In genomic region chr6:159978291-159979135, GRCh38 we compare ENCODE assay signal across 8 cellular contexts. TPM values are rescaled to one million over a fixed set of nuclear protein-coding genes. Genes with fewer than 3 reads are reported as not detected.
DNase-seq lines count a peak whose midpoint lies in the region; ATAC-seq and TF ChIP-seq lines count a peak whose summit lies in the region.

No MANE protein-coding gene starts in this region.

- H3K9me3 ChIP-seq in left lung: no peaks in the 10 kb centered on the region
- H3K9me3 ChIP-seq in tibial artery: no peaks in the 10 kb centered on the region

- ATAC-seq in GM19035 (IDR thresholded peaks at IDR 0.05; ENCODE audit: unreplicated experiment): peak; percentile 28
- ATAC-seq in HG03342 (IDR thresholded peaks at IDR 0.05; ENCODE audit: unreplicated experiment): peak; percentile 18
- peak; percentile 21 for ATAC-seq in activated CD8-positive, alpha-beta T cell treated with anti-CD3 and anti-CD28 coated beads, Interleukin-2, amount 10 ng/mL, durations not matched to agents 7 days and 5 days
- ATAC-seq in left lung: peak; percentile 48

- DNase-seq in COR-L47 (lab: John Stamatoyannopoulos, UW): peak; percentile 18
- DNase-seq in activated CD8-positive, alpha-beta T cell treated with anti-CD3 and anti-CD28 coated beads, Interleukin-2, amount 10 ng/mL, durations not matched to agents 7 days and 5 days: peak; percentile 46
- DNase-seq in left lung: no peak
- no peak for DNase-seq in NCI-H1694 treated with DMSO at 0.1 percent for 48 hours (lab: John Stamatoyannopoulos, UW)
- DNase-seq in tibial artery: no peak
- no peak for DNase-seq in NCI-H2029 treated with DMSO at 0.1 percent for 48 hours (lab: John Stamatoyannopoulos, UW)

- H3K27me3 Mint-ChIP-seq in activated CD8-positive, alpha-beta T cell treated with anti-CD3 and anti-CD28 coated beads, Interleukin-2, amount 10 ng/mL, durations not matched to agents 7 days and 5 days (ENCODE audit: low read depth): no peaks in the 10 kb centered on the region

- H3K36me3 ChIP-seq in left lung: no peaks in the 10 kb centered on the region
- H3K36me3 ChIP-seq in tibial artery: no peaks in the 10 kb centered on the region

- peak overlapping the region; percentile 57 for H3K4me3 Mint-ChIP-seq in activated CD8-positive, alpha-beta T cell treated with anti-CD3 and anti-CD28 coated beads, Interleukin-2, amount 10 ng/mL, durations not matched to agents 7 days and 5 days

- CTCF ChIA-PET in activated CD8-positive, alpha-beta T cell treated with anti-CD3 and anti-CD28 coated beads, Interleukin-2, amount 10 ng/mL, durations not matched to agents 7 days and 5 days (lab: Charles Lee): interaction anchor here (1.3 to 1.9 kb wide), 4 partner anchors 8 to 38 kb away, joined by 3 to 6 read pairs (median 4); no protein-coding TSS in a partner anchor

- intact Hi-C loops in left lung (cut with DNase I): no loop called here
- intact Hi-C loops in tibial artery (cut with DNase I; ENCODE audit: low total_unique reads): no loop called here

- POLR2A ChIA-PET in activated CD8-positive, alpha-beta T cell treated with anti-CD3 and anti-CD28 coated beads, Interleukin-2, amount 10 ng/mL, durations not matched to agents 7 days and 5 days (lab: Charles Lee): interaction anchor here (1.1 to 7.7 kb wide), 5 partner anchors 8 to 252 kb away, joined by 3 to 69 read pairs (median 5); partner anchors contain the start of gene IGF2R

- TF ChIP-seq CTCF in left lung (IDR thresholded peaks at IDR 0.05): no peak
- TF ChIP-seq CTCF in tibial artery (IDR thresholded peaks at IDR 0.05): no peak

- no peak overlapping the region for H3K4me3 ChIP-seq in left lung
- no peak overlapping the region for H3K4me3 ChIP-seq in tibial artery

- H3K27me3 ChIP-seq in left lung (no peaks in the 10 kb centered on the region), tibial artery (no peaks in the 10 kb centered on the region)

- H3K4me1 Mint-ChIP-seq in activated CD8-positive, alpha-beta T cell treated with anti-CD3 and anti-CD28 coated beads, Interleukin-2, amount 10 ng/mL, durations not matched to agents 7 days and 5 days (ENCODE audit: low read depth): peaks cover 93% of the 10 kb centered on the region

- H3K27ac Mint-ChIP-seq in activated CD8-positive, alpha-beta T cell treated with anti-CD3 and anti-CD28 coated beads, Interleukin-2, amount 10 ng/mL, durations not matched to agents 7 days and 5 days: peak overlapping the region; percentile 84

- peaks cover 8% of the 10 kb centered on the region for H3K36me3 Mint-ChIP-seq in activated CD8-positive, alpha-beta T cell treated with anti-CD3 and anti-CD28 coated beads, Interleukin-2, amount 10 ng/mL, durations not matched to agents 7 days and 5 days (ENCODE audit: low read depth)

- no peaks in the 10 kb centered on the region for H3K9me3 Mint-ChIP-seq in activated CD8-positive, alpha-beta T cell treated with anti-CD3 and anti-CD28 coated beads, Interleukin-2, amount 10 ng/mL, durations not matched to agents 7 days and 5 days (ENCODE audit: insufficient read depth)

- H3K4me1 ChIP-seq in left lung (peaks cover 60 to 94% of the 10 kb centered on the region in 2 donors), tibial artery (peaks cover 0 to 79% (median 50%) of the 10 kb centered on the region in 4 donors)

- peak overlapping the region; percentile 45 to 63 for H3K27ac ChIP-seq in left lung
- H3K27ac ChIP-seq in tibial artery: peak overlapping the region in 1 of 2 donors; percentile 45

RNA-seq across cellular contexts. Expression of gene IGF2R, which starts 9.6 kb away (rescaled TPM):
- 10 to 100 TPM; 57.4 to 59.8 TPM for total RNA-seq in activated CD8-positive, alpha-beta T cell treated with anti-CD3 and anti-CD28 coated beads, Interleukin-2, amount 10 ng/mL, durations not matched to agents 7 days and 5 days
- 100 to 1,000 TPM; 141 to 153 TPM for total RNA-seq in left lung

Comparison
In these comparisons a context has a peak if more than half of its experiments do, and no peak if none do; other contexts are left out.
1. DNase-seq: peak in COR-L47 (single experiment) and activated CD8-positive, alpha-beta T cell treated with anti-CD3 and anti-CD28 coated beads, Interleukin-2, amount 10 ng/mL, durations not matched to agents 7 days and 5 days (single experiment); none in left lung (0 of 2), NCI-H1694 treated with DMSO at 0.1 percent for 48 hours (single experiment), tibial artery (0 of 2) and NCI-H2029 treated with DMSO at 0.1 percent for 48 hours (single experiment).
2. Peak in every context shown above with its lines, with median percentiles within 50 percentile points of each other: ATAC-seq.